Comparison of ENCODE assay signal across 25 cellular contexts in genomic region chr18:55838841-55839240, GRCh38.
DNase-seq lines count a peak whose midpoint lies in the region; ATAC-seq, FAIRE-seq and TF ChIP-seq lines count a peak whose summit lies in the region.
"Had no signal": no experiment of that assay in that cellular context is flagged by ENCODE, and none has a peak within 500 bp of the region (broad histone marks: within the 10 kb centered on the region; RNA-seq: fewer than 3 reads in every experiment).

No MANE protein-coding gene starts in this region.

- H2BK5ac ChIP-seq in mesendoderm (ENCODE audit: low read length) (no peak overlapping the region), neuronal stem cell (ENCODE audit: low read length) (no peak overlapping the region)

- ATAC-seq in K562: no peak
- ATAC-seq: activated CD8-positive, alpha-beta T cell treated with anti-CD3 and anti-CD28 coated beads, Interleukin-2, amount 10 ng/mL, durations not matched to agents 7 days and 5 days; naive thymus-derived CD8-positive, alpha-beta T cell had no signal

- CTCF ChIA-PET in K562 (lab: Yijun Ruan, JAX; ENCODE audit: low intra/inter-chr PET ratio) (no interaction called here), PC-9 (lab: Charles Lee) (no interaction called here)

- 25% methylated on average over 3 of the region's 3 CpGs for WGBS in K562 (ENCODE audit: insufficient coverage, low coverage, missing lambda C conversion rate)
- no CpG with 5 or more reads among the region's 3 CpGs for WGBS in mesendoderm (ENCODE audit: extremely low coverage, insufficient coverage, low lambda C conversion rate)
- no CpG with 5 or more reads among the region's 3 CpGs for WGBS in neuronal stem cell (ENCODE audit: extremely low coverage in 2 of 2, insufficient read length in 2 of 2, insufficient replicate concordance in 1 of 2), 2 donors

- H2BK15ac ChIP-seq in mesendoderm (replicated peaks; ENCODE audit: low read depth): no peak overlapping the region
- no peak overlapping the region for H2BK15ac ChIP-seq in neuronal stem cell (ENCODE audit: low read length)

- no peak for TF ChIP-seq RAD21 in K562 (CRISPR knock-in tag; conservative IDR thresholded peaks at IDR 0.05 in 1 of 2, IDR thresholded peaks at IDR 0.05 in 1 of 2)

- H3K27me3 ChIP-seq in K562 (ENCODE audit: control insufficient read depth in 2 of 2, insufficient read depth in 2 of 2, low read length in 2 of 2): no peaks in the 10 kb centered on the region
- H3K27me3 ChIP-seq in mesendoderm (ENCODE audit: insufficient read depth, low read length, poor library complexity): no peaks in the 10 kb centered on the region
- no peaks in the 10 kb centered on the region for H3K27me3 ChIP-seq in PC-9 (ENCODE audit: insufficient read depth, low read depth)
- H3K27me3 ChIP-seq in neuronal stem cell (ENCODE audit: control insufficient read depth in 3 of 3, insufficient read depth in 3 of 3, low read depth in 1 of 3, low read length in 3 of 3): no peaks in the 10 kb centered on the region
- H3K27me3 ChIP-seq: SJSA1, spleen had no signal

- H3K18ac ChIP-seq in mesendoderm (ENCODE audit: low read length) (no peak overlapping the region), neuronal stem cell (ENCODE audit: low read length) (no peak overlapping the region)

- no peaks in the 10 kb centered on the region for H3K9me2 ChIP-seq in PC-9 (ENCODE audit: insufficient read depth)

- H3K27ac ChIP-seq in K562 (ENCODE audit: extremely low read depth, low read depth, low read length) (no peak overlapping the region), mesendoderm (ENCODE audit: low read depth, low read length) (no peak overlapping the region), PC-9 (no peak overlapping the region), neuronal stem cell (replicated peaks; ENCODE audit: low read length) (no peak overlapping the region)
- H3K27ac ChIP-seq: HL-60, SJSA1, spleen had no signal

- H3K23ac ChIP-seq in mesendoderm (ENCODE audit: low read length) (no peak overlapping the region), neuronal stem cell (ENCODE audit: low read depth, low read length, poor library complexity) (no peak overlapping the region)

- H3K36me3 ChIP-seq in K562 (ENCODE audit: control insufficient read depth, insufficient read depth, low read length): no peaks in the 10 kb centered on the region
- H3K36me3 ChIP-seq in mesendoderm (ENCODE audit: control insufficient read depth, insufficient read depth, low read length): no peaks in the 10 kb centered on the region
- peaks cover 19% of the 10 kb centered on the region for H3K36me3 ChIP-seq in PC-9 (ENCODE audit: low read depth)
- H3K36me3 ChIP-seq in neuronal stem cell (replicated peaks in 1 of 2; ENCODE audit: control insufficient read depth in 2 of 2, insufficient read depth in 2 of 2, low read length in 2 of 2): no peaks in the 10 kb centered on the region
- H3K36me3 ChIP-seq: SJSA1, spleen, thoracic aorta had no signal

- BruUV-seq in K562 (replicated peaks; lab: Mats Ljungman, UMichigan) (no TSS peak), PC-9 (replicated peaks; lab: Mats Ljungman, UMichigan) (no TSS peak)

- TF ChIP-seq CTCF in K562 (IDR thresholded peaks at IDR 0.05 in 2 of 3, conservative IDR thresholded peaks at IDR 0.05 in 1 of 3; ENCODE audit: insufficient read depth in 2 of 3, low read depth in 1 of 3, low read length in 3 of 3) (no peak), PC-9 (conservative IDR thresholded peaks at IDR 0.05) (no peak)

- intact Hi-C loops in K562 (cut with micrococcal nuclease) (loop anchor here (5.0 kb wide), 1 partner anchor 452 kb away; no protein-coding TSS in a partner anchor), PC-9 (cut with micrococcal nuclease; ENCODE audit: unreplicated experiment) (no loop called here)

- no peak overlapping the region for H3K56ac ChIP-seq in mesendoderm (ENCODE audit: low read length)

- no peak overlapping the region for H2BK120ac ChIP-seq in mesendoderm (ENCODE audit: low read depth, low read length)
- H2BK120ac ChIP-seq in neuronal stem cell (ENCODE audit: low read depth, low read length): no peak overlapping the region

- no peaks in the 10 kb centered on the region for H4K20me1 ChIP-seq in K562 (replicated peaks; ENCODE audit: control insufficient read depth, insufficient read depth, low read length)
- H4K20me1 ChIP-seq in PC-9 (ENCODE audit: insufficient read depth): no peaks in the 10 kb centered on the region

- no peaks in the 10 kb centered on the region; a peak in 1 of 5 replicates for H3K4me1 ChIP-seq in K562 (replicated peaks in 1 of 2; ENCODE audit: control insufficient read depth in 2 of 2, insufficient read depth in 2 of 2, low read length in 2 of 2)
- no peaks in the 10 kb centered on the region for H3K4me1 ChIP-seq in mesendoderm (ENCODE audit: control insufficient read depth, low read depth, low read length)
- peaks cover 7% of the 10 kb centered on the region for H3K4me1 ChIP-seq in PC-9 (replicated peaks; ENCODE audit: insufficient read depth)
- no peaks in the 10 kb centered on the region for H3K4me1 ChIP-seq in neuronal stem cell (ENCODE audit: control insufficient read depth in 2 of 2, insufficient read depth in 1 of 2, low read depth in 1 of 2, low read length in 2 of 2)
- H3K4me1 ChIP-seq: spleen had no signal

- H3K4me3 ChIP-seq in K562 (no peak overlapping the region), mesendoderm (ENCODE audit: low read length) (no peak overlapping the region), PC-9 (no peak overlapping the region), neuronal stem cell (ENCODE audit: low read length in 2 of 2) (no peak overlapping the region)
- H3K4me3 ChIP-seq: lung, SJSA1, spleen, thoracic aorta had no signal

- H3K4me2 ChIP-seq in K562 (ENCODE audit: insufficient read depth, low read length): no peak overlapping the region
- H3K4me2 ChIP-seq in mesendoderm (ENCODE audit: low read length): no peak overlapping the region
- no peak overlapping the region for H3K4me2 ChIP-seq in PC-9
- H3K4me2 ChIP-seq in neuronal stem cell (ENCODE audit: insufficient read depth, low read length, poor library complexity, severe bottlenecking): no peak overlapping the region

- no peak overlapping the region for H3K9ac ChIP-seq in K562 (ENCODE audit: insufficient read depth in 1 of 2, low read depth in 2 of 2, low read length in 2 of 2)
- H3K9ac ChIP-seq in mesendoderm (ENCODE audit: low read length): no peak overlapping the region
- H3K9ac ChIP-seq in neuronal stem cell (ENCODE audit: low read depth, low read length, poor library complexity): no peak overlapping the region

- no peaks in the 10 kb centered on the region for H3K79me1 ChIP-seq in mesendoderm (ENCODE audit: low read length)
- H3K79me1 ChIP-seq in neuronal stem cell (ENCODE audit: low read depth, low read length): no peaks in the 10 kb centered on the region

- H3K4ac ChIP-seq in mesendoderm (ENCODE audit: low read depth, low read length) (no peak overlapping the region), neuronal stem cell (ENCODE audit: low read length) (no peak overlapping the region)

- H4K91ac ChIP-seq in neuronal stem cell (ENCODE audit: low read depth, low read length, poor library complexity): no peak overlapping the region

- peak; percentile 64 for DNase-seq in AG08395 (ENCODE audit: low spot score)
- peak; percentile 54 for DNase-seq in HT1080 (ENCODE audit: low read depth)
- DNase-seq in K562 (ENCODE audit: extremely low read depth in 1 of 4, low spot score in 3 of 4): no peak
- peak; percentile 60 for DNase-seq in mesendoderm
- no peak for DNase-seq in amniotic stem cell (lab: John Stamatoyannopoulos, UW)
- no peak for DNase-seq in PC-9
- no peak for DNase-seq in NCI-H146 treated with DMSO at 0.1 percent for 48 hours (lab: John Stamatoyannopoulos, UW; ENCODE audit: unreplicated experiment)
- no peak for DNase-seq in neuronal stem cell (ENCODE audit: low spot score)
- DNase-seq: ACHN; activated CD4-positive, CD25-positive, alpha-beta regulatory T cell; activated CD8-positive, alpha-beta T cell treated with anti-CD3 and anti-CD28 coated beads, Interleukin-2, amount 10 ng/mL, durations not matched to agents 7 days and 5 days; activated T-cell treated with anti-CD3 and anti-CD28 coated beads, Interleukin-2, amount 50 U/mL, for 48 hours; caudate nucleus; CD4-positive, CD25-positive, alpha-beta regulatory T cell; DMS53; GOT3; naive thymus-derived CD8-positive, alpha-beta T cell; NCI-H1048; NCI-H2081 treated with DMSO at 0.1 percent for 48 hours; NCI-H524 treated with DMSO at 0.1 percent for 48 hours; spleen had no signal

- no peaks in the 10 kb centered on the region for H3K79me2 ChIP-seq in K562 (ENCODE audit: control insufficient read depth, insufficient read depth, low read length)
- H3K79me2 ChIP-seq in mesendoderm (ENCODE audit: control insufficient read depth, insufficient read depth, low read length): no peaks in the 10 kb centered on the region
- no peaks in the 10 kb centered on the region for H3K79me2 ChIP-seq in PC-9 (ENCODE audit: low read depth)

- no peak for FAIRE-seq in K562 (lab: Jason Lieb, UNC)

- in situ Hi-C loops in K562 (cut with MboI): no loop called here

- no peak overlapping the region for H2AK5ac ChIP-seq in mesendoderm (ENCODE audit: low read length)
- H2AK5ac ChIP-seq in neuronal stem cell (ENCODE audit: low read depth, low read length): no peak overlapping the region

- POLR2A ChIA-PET in K562 (lab: Yijun Ruan, JAX) (no interaction called here), PC-9 (lab: Charles Lee; ENCODE audit: unreplicated experiment) (no interaction called here)

- peaks cover 5% of the 10 kb centered on the region for H3F3A ChIP-seq in PC-9 (ENCODE audit: insufficient read depth, low read depth)

- H3K9me3 ChIP-seq in K562 (replicated peaks; ENCODE audit: control insufficient read depth, insufficient read depth, low read depth, low read length) (no peaks in the 10 kb centered on the region), PC-9 (ENCODE audit: insufficient read depth, low read depth) (peaks cover 17% of the 10 kb centered on the region), neuronal stem cell (replicated peaks in 1 of 2; ENCODE audit: control insufficient read depth in 2 of 2, insufficient read depth in 1 of 2, low read depth in 1 of 2, low read length in 2 of 2) (peaks cover 1 to 24% of the 10 kb centered on the region in 2 donors)
- H3K9me3 ChIP-seq: thoracic aorta had no signal

- H3K14ac ChIP-seq in neuronal stem cell (ENCODE audit: low read length): no peak overlapping the region

- 0 out of 2 replicates have a peak overlapping the region, but pooled peaks have one; percentile 50 for H2AFZ ChIP-seq in K562 (ENCODE audit: low read depth, low read length)
- H2AFZ ChIP-seq in PC-9: no peak overlapping the region
- H2AFZ ChIP-seq in neuronal stem cell (ENCODE audit: low read length): no peak overlapping the region

- no peak overlapping the region for H4K5ac ChIP-seq in mesendoderm (ENCODE audit: low read length)

- no peak for TF ChIP-seq POLR2A in K562 (conservative IDR thresholded peaks at IDR 0.05)

- H4K8ac ChIP-seq in mesendoderm (ENCODE audit: low read depth, low read length): no peak overlapping the region
- H4K8ac ChIP-seq in neuronal stem cell (ENCODE audit: low read depth, low read length): no peak overlapping the region

- TF ChIP-seq EP300 in K562 (IDR thresholded peaks at IDR 0.05; ENCODE audit: low read length): no peak

- H3K9me1 ChIP-seq in K562 (ENCODE audit: control insufficient read depth, insufficient read depth, low read length): no peaks in the 10 kb centered on the region

- H2BK12ac ChIP-seq in neuronal stem cell (ENCODE audit: low read length): no peak overlapping the region

TF ChIP-seq in K562, 482 proteins besides CTCF, POLR2A, EP300 and RAD21 (continues in another document):
- no peak for TF ChIP-seq NONO (IDR thresholded peaks at IDR 0.05; ENCODE audit: low read depth in 2 of 2, low read length in 1 of 2)

Comparison
In these comparisons a context has a peak if more than half of its experiments do, and no peak if none do; other contexts are left out.
1. DNase-seq: peak in AG08395 (single experiment), HT1080 (single experiment) and mesendoderm (single experiment); none in K562 (0 of 4), amniotic stem cell (single experiment), PC-9 (0 of 2), NCI-H146 treated with DMSO at 0.1 percent for 48 hours (single experiment) and neuronal stem cell (single experiment).